Comparison of ENCODE assay signal across 15 cellular contexts in the genomic region with DNA sequence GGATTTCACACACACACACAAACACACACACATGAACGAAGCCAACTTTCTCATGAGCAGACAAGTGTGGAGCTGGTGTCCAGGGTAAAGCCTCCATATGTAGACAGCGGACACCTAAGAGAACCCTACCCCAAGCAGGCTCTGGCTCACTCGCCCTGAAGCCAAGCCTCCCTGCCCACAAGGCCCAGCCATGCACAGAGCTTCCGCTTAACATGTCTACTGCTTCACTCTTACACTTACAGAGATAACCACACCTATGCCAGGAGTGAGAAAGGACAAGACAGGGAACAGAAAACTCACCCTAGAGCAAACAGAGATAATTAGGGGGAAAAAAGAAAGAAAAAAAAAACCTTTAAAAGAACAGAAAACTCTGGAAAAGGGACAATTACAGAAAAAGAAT.
DNase-seq lines count a peak whose midpoint lies in the region; ATAC-seq, FAIRE-seq and TF ChIP-seq lines count a peak whose summit lies in the region.
"Had no signal": no experiment of that assay in that cellular context is flagged by ENCODE, and none has a peak within 500 bp of the region (broad histone marks: within the 10 kb centered on the region; RNA-seq: fewer than 3 reads in every experiment).

No MANE protein-coding gene starts in this region.

- H3K27me3 ChIP-seq in HepG2 (ENCODE audit: control insufficient read depth in 1 of 2, insufficient read depth in 2 of 2, low read length in 2 of 2) (no peaks in the 10 kb centered on the region), right lobe of liver (no peaks in the 10 kb centered on the region), dorsolateral prefrontal cortex (no peaks in the 10 kb centered on the region)
- H3K27me3 ChIP-seq: breast epithelium had no signal

- peaks cover 9% of the 10 kb centered on the region for H3K36me3 Mint-ChIP-seq in T-helper 17 cell (ENCODE audit: low read depth)

- no peak for TF ChIP-seq POLR2A in HepG2 (IDR thresholded peaks at IDR 0.05; ENCODE audit: insufficient read depth in 1 of 2, low read depth in 2 of 2, low read length in 2 of 2)
- TF ChIP-seq POLR2A in right lobe of liver (IDR thresholded peaks at IDR 0.05): no peak

- TF ChIP-seq RAD21 in HepG2 (CRISPR knock-in tag; IDR thresholded peaks at IDR 0.05): no peak

- POLR2A ChIA-PET in HepG2 (lab: Yijun Ruan, JAX): no interaction called here

- FAIRE-seq in HepG2 (lab: Jason Lieb, UNC): no peak
- FAIRE-seq: endothelial cell of umbilical vein had no signal

- in situ Hi-C loops in HepG2 (cut with HindIII; ENCODE audit: extremely low pct_ligation_motif_present, low pct_unique_long_range_greater_than_20kb): no loop called here

- ATAC-seq in HepG2 (no peak), right lobe of liver (no peak), T-helper 17 cell (peak; percentile 31)

- no peaks in the 10 kb centered on the region for H3K27me3 Mint-ChIP-seq in T-helper 17 cell

- intact Hi-C loops in HepG2 (cut with micrococcal nuclease; ENCODE audit: unreplicated experiment) (no loop called here), right lobe of liver (cut with DNase I) (no loop called here), dorsolateral prefrontal cortex (cut with DNase I) (no loop called here)

- BruUV-seq in HepG2 (replicated peaks; lab: Mats Ljungman, UMichigan): no TSS peak

- no peaks in the 10 kb centered on the region for H3K9me3 ChIP-seq in HepG2 (ENCODE audit: low read length)
- no peaks in the 10 kb centered on the region for H3K9me3 ChIP-seq in right lobe of liver
- H3K9me3 ChIP-seq in T-helper 17 cell (ENCODE audit: control insufficient read depth, low read length, poor library complexity, severe bottlenecking): no peaks in the 10 kb centered on the region
- H3K9me3 ChIP-seq: breast epithelium had no signal

- H3K4me1 ChIP-seq in HepG2 (ENCODE audit: insufficient read depth, low read length) (peaks cover 53% of the 10 kb centered on the region), right lobe of liver (peaks cover 0 to 55% (median 18%) of the 10 kb centered on the region in 4 donors)

- CTCF ChIA-PET in HepG2 (lab: Yijun Ruan, JAX; ENCODE audit: low intra/inter-chr PET ratio, low total read pairs): no interaction called here

- no peak for TF ChIP-seq CTCF in HepG2 (CRISPR knock-in tag; IDR thresholded peaks at IDR 0.05)
- no peak for TF ChIP-seq CTCF in right lobe of liver (IDR thresholded peaks at IDR 0.05)
- no peak for TF ChIP-seq CTCF in dorsolateral prefrontal cortex (IDR thresholded peaks at IDR 0.05 in 54 of 56, conservative IDR thresholded peaks at IDR 0.05 in 2 of 56; ENCODE audit: low read depth in 1 of 56, partially characterized antibody in 56 of 56)

- H3K4me3 ChIP-seq in HepG2 (replicated peaks in 1 of 3; ENCODE audit: insufficient read depth in 1 of 3, low read depth in 2 of 3, low read length in 3 of 3): no peak overlapping the region
- H3K4me3 ChIP-seq in right lobe of liver: no peak overlapping the region
- peak overlapping the region in 1 of 59 donors; percentile 84 for H3K4me3 ChIP-seq in dorsolateral prefrontal cortex
- H3K4me3 ChIP-seq: breast epithelium had no signal

- H3K36me3 ChIP-seq in HepG2 (replicated peaks in 1 of 2; ENCODE audit: control insufficient read depth in 1 of 2, insufficient read depth in 2 of 2, low read length in 2 of 2) (no peaks in the 10 kb centered on the region; a peak in 1 of 5 replicates), right lobe of liver (no peaks in the 10 kb centered on the region)
- H3K36me3 ChIP-seq: breast epithelium had no signal

- no peak overlapping the region for H3K9ac ChIP-seq in HepG2 (ENCODE audit: insufficient read depth, low read depth, low read length)

- peak overlapping the region; percentile 95 for H3K27ac Mint-ChIP-seq in T-helper 17 cell

- peaks cover 61% of the 10 kb centered on the region for H3K79me2 ChIP-seq in HepG2 (ENCODE audit: insufficient read depth, low read length)

- peaks cover 31% of the 10 kb centered on the region for H4K20me1 ChIP-seq in HepG2 (ENCODE audit: insufficient read depth, low read length)

- H3K27ac ChIP-seq in HepG2 (ENCODE audit: extremely low read length, insufficient read depth, low read length) (no peak overlapping the region), right lobe of liver (no peak overlapping the region), dorsolateral prefrontal cortex (peak overlapping the region in 53 of 59 donors; percentile 1 to 99 (median 96)), temporal lobe (ENCODE audit: low read depth, low read length) (peak overlapping the region; percentile 46)
- H3K27ac ChIP-seq: breast epithelium had no signal

- H3K4me2 ChIP-seq in HepG2 (ENCODE audit: low read depth, low read length): no peak overlapping the region

- TF ChIP-seq EP300 in HepG2 (IDR thresholded peaks at IDR 0.05; ENCODE audit: low read depth in 2 of 2, low read length in 2 of 2) (no peak), HepG2 (CRISPR knock-in tag; IDR thresholded peaks at IDR 0.05; ENCODE audit: borderline replicate concordance) (no peak)

- DNase-seq in HepG2 (ENCODE audit: low spot score) (no peak), right lobe of liver (no peak), T-helper 17 cell (no peak), dorsolateral prefrontal cortex (no peak), GM19240 (ENCODE audit: insufficient read length, low spot score) (no peak), SKM-1 (lab: John Stamatoyannopoulos, UW; ENCODE audit: unreplicated experiment) (no peak), MV-4-11 (lab: John Stamatoyannopoulos, UW) (no peak)
- DNase-seq: DMS79; KG1; NCI-H2029; Right ventricle myocardium superior; stimulated activated CD4-positive, alpha-beta T cell treated with anti-CD3 and anti-CD28 coated beads, Interleukin-1b, Interleukin-23, amount 100 ng/mL, for 48 hours had no signal

- H3K4me1 Mint-ChIP-seq in T-helper 17 cell: peaks cover 83% of the 10 kb centered on the region

- peak overlapping the region; percentile 87 for H3K4me3 Mint-ChIP-seq in T-helper 17 cell

- H2AFZ ChIP-seq in HepG2 (ENCODE audit: low read length): no peak overlapping the region

- 96% methylated on average over 4 of the region's 4 CpGs for WGBS in HepG2 (ENCODE audit: low lambda C conversion rate)
- WGBS in right lobe of liver (ENCODE audit: insufficient coverage, low coverage, low lambda C conversion rate, missing lambda C conversion rate): 92% methylated on average over 4 of the region's 4 CpGs

TF ChIP-seq in HepG2, 621 proteins besides CTCF, POLR2A, EP300 and RAD21:
- TF ChIP-seq NAIF1 (CRISPR knock-in tag; IDR thresholded peaks at IDR 0.05; ENCODE audit: borderline replicate concordance) (no peak), ZNF501 (CRISPR knock-in tag; IDR thresholded peaks at IDR 0.05) (0 out of 2 replicates have a peak, but pooled peaks have one; percentile 20)
- TF ChIP-seq, protein P1, sequence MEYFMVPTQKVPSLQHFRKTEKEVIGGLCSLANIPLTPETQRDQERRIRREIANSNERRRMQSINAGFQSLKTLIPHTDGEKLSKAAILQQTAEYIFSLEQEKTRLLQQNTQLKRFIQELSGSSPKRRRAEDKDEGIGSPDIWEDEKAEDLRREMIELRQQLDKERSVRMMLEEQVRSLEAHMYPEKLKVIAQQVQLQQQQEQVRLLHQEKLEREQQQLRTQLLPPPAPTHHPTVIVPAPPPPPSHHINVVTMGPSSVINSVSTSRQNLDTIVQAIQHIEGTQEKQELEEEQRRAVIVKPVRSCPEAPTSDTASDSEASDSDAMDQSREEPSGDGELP (IDR thresholded peaks at IDR 0.05; ENCODE audit: borderline replicate concordance, low read depth): no peak

Comparison
In these comparisons a context has a peak if more than half of its experiments do, and no peak if none do; other contexts are left out.
1. H3K27ac ChIP-seq: peak in dorsolateral prefrontal cortex (53 of 59) and temporal lobe (single experiment); none in HepG2 (single experiment) and right lobe of liver (0 of 3).